Comparison of ENCODE assay signal across 8 cellular contexts in genomic region chr17:40303009-40303657, GRCh38. TPM values are rescaled to one million over a fixed set of nuclear protein-coding genes. Genes with fewer than 3 reads are reported as not detected.
DNase-seq lines count a peak whose midpoint lies in the region; ATAC-seq and TF ChIP-seq lines count a peak whose summit lies in the region.

No MANE protein-coding gene starts in this region.

- peak overlapping the region; percentile 19 for H3K27ac Mint-ChIP-seq in activated T-cell treated with anti-CD3 and anti-CD28 coated beads, Interleukin-2, amount 50 U/mL, for 24 hours

- H3K4me3 ChIP-seq in BE2C (ENCODE audit: low read depth, low read length) = no peak overlapping the region

- no peak for ATAC-seq in GM19452 (IDR thresholded peaks at IDR 0.05; ENCODE audit: unreplicated experiment)

- H3K4me1 Mint-ChIP-seq in activated T-cell treated with anti-CD3 and anti-CD28 coated beads, Interleukin-2, amount 50 U/mL, for 24 hours (ENCODE audit: low read depth) = peaks cover 20% of the 10 kb centered on the region

- H3K4me1 ChIP-seq in BE2C = peaks cover 45% of the 10 kb centered on the region

- peak; percentile 64 for DNase-seq in BE2C
- peak; percentile 63 for DNase-seq in NCI-H510A (lab: John Stamatoyannopoulos, UW)
- DNase-seq in activated T-cell treated with anti-CD3 and anti-CD28 coated beads, Interleukin-2, amount 50 U/mL, for 24 hours = no peak
- peak; percentile 68 for DNase-seq in glomerular visceral epithelial cell (ENCODE audit: extremely low spot score)
- DNase-seq in putamen (ENCODE audit: low spot score) = peak; percentile 61
- DNase-seq in NCI-H187 treated with DMSO at 0.1 percent for 48 hours (lab: John Stamatoyannopoulos, UW) = no peak

- TF ChIP-seq CTCF in BE2C (IDR thresholded peaks at IDR 0.05; ENCODE audit: low read depth, low read length) (peak; percentile 87), GM12874 (IDR thresholded peaks at IDR 0.05; ENCODE audit: insufficient read depth, low read depth, low read length) (peak; percentile 55; the same call in 1 of the 2 replicates)

- peaks cover 77% of the 10 kb centered on the region for H3K36me3 Mint-ChIP-seq in activated T-cell treated with anti-CD3 and anti-CD28 coated beads, Interleukin-2, amount 50 U/mL, for 24 hours (ENCODE audit: low read depth)

- H3K9me3 Mint-ChIP-seq in activated T-cell treated with anti-CD3 and anti-CD28 coated beads, Interleukin-2, amount 50 U/mL, for 24 hours = no peaks in the 10 kb centered on the region

- H3K27me3 Mint-ChIP-seq in activated T-cell treated with anti-CD3 and anti-CD28 coated beads, Interleukin-2, amount 50 U/mL, for 24 hours = no peaks in the 10 kb centered on the region

- peaks cover 28% of the 10 kb centered on the region for H3K36me3 ChIP-seq in BE2C

- H3K4me3 Mint-ChIP-seq in activated T-cell treated with anti-CD3 and anti-CD28 coated beads, Interleukin-2, amount 50 U/mL, for 24 hours = no peak overlapping the region

- no peaks in the 10 kb centered on the region for H3K9me3 ChIP-seq in BE2C

- no peaks in the 10 kb centered on the region for H3K27me3 ChIP-seq in BE2C

RNA-seq across cellular contexts. Expression of gene RARA, which starts 5.8 kb away (rescaled TPM):
- polyA plus RNA-seq in BE2C (2012; ENCODE audit: insufficient read depth, insufficient read length, low read depth) = 141 TPM

RNA-seq across cellular contexts. Expression of gene CDC6, which starts 15.5 kb away (rescaled TPM):
- 7.1 TPM for polyA plus RNA-seq in BE2C (2012; ENCODE audit: insufficient read depth, insufficient read length, low read depth)

Comparison
In these comparisons a context has a peak if more than half of its experiments do, and no peak if none do; other contexts are left out.
1. DNase-seq: peak in BE2C (single experiment), NCI-H510A (single experiment), glomerular visceral epithelial cell (single experiment) and putamen (single experiment); none in activated T-cell treated with anti-CD3 and anti-CD28 coated beads, Interleukin-2, amount 50 U/mL, for 24 hours (single experiment) and NCI-H187 treated with DMSO at 0.1 percent for 48 hours (single experiment).